In genomic region chr20:34549291-34549928, GRCh38 we compare ENCODE assay signal across 1 cellular context.
TF ChIP-seq lines count a peak whose summit lies in the region.

No MANE protein-coding gene starts in this region.

TF ChIP-seq in A549, 52 proteins besides CTCF, POLR2A, EP300 and RAD21:
- TF ChIP-seq E2F6 (IDR thresholded peaks at IDR 0.05; ENCODE audit: borderline replicate concordance, low read depth) (no peak), CHD2 (IDR thresholded peaks at IDR 0.05; ENCODE audit: low read length, partially characterized antibody) (no peak), ELK1 (IDR thresholded peaks at IDR 0.05; ENCODE audit: low read depth, low read length) (no peak), RNF2 (IDR thresholded peaks at IDR 0.05; ENCODE audit: borderline replicate concordance, low read depth) (no peak), FOXS1 (CRISPR knock-in tag; IDR thresholded peaks at IDR 0.05) (no peak), RFX5 (IDR thresholded peaks at IDR 0.05) (no peak), ZC3H11A (IDR thresholded peaks at IDR 0.05) (no peak), TP53 (CRISPR knock-in tag; IDR thresholded peaks at IDR 0.05) (no peak), ZSCAN20 (CRISPR knock-in tag; IDR thresholded peaks at IDR 0.05) (no peak)
TF ChIP-seq in A549: peak in this region for 0.
